ENCODE assay signal across 13 cellular contexts in the genomic region with DNA sequence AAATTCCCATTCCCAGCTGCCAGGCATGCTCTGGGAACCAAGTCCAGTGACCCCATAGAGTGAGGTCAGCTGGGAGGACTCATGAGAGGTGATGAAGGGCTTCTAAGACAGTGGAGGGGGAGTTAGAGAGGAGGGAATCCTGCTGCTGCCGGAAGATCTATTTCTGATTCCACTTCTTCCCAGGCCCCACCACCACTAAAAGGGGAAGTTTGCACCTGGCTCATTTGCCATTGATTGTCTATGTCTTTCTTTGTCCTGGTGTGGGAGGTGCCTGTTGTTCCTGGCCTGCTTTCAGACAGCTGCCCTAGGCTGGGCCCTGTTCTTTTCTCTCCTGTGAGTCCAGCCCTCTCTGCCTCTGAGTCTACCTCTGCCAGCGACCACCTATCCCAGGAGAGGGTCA. TPM values are rescaled to one million over a fixed set of nuclear protein-coding genes. Genes with fewer than 3 reads are reported as not detected.
DNase-seq lines count a peak whose midpoint lies in the region; ATAC-seq and TF ChIP-seq lines count a peak whose summit lies in the region.
"Had no signal": no experiment of that assay in that cellular context is flagged by ENCODE, and none has a peak within 500 bp of the region (broad histone marks: within the 10 kb centered on the region; RNA-seq: fewer than 3 reads in every experiment).

No MANE protein-coding gene starts in this region.

- TF ChIP-seq CTCF in suprapubic skin (IDR thresholded peaks at IDR 0.05), result no peak

- DNase-seq in NCI-H2171 treated with DMSO at 0.1 percent for 48 hours (lab: John Stamatoyannopoulos, UW), result peak; percentile 68
- no peak for DNase-seq in NCI-H2171 (lab: John Stamatoyannopoulos, UW)
- peak; percentile 36 for DNase-seq in NCI-H510A treated with DMSO at 0.1 percent for 48 hours (lab: John Stamatoyannopoulos, UW)
- no peak for DNase-seq in epithelial cell of prostate (ENCODE audit: low read depth, low spot score)
- no peak for DNase-seq in suprapubic skin (ENCODE audit: low spot score in 2 of 2)
- DNase-seq in NCI-H1048 (lab: John Stamatoyannopoulos, UW), result no peak
- DNase-seq in GM19240 (ENCODE audit: insufficient read length, low spot score), result no peak
- DNase-seq: activated CD4-positive, alpha-beta T cell treated with anti-CD3 and anti-CD28 coated beads for 4 hours; activated gamma-delta T cell treated with Interleukin-2 at 50 U/mL for 16 hours; stimulated activated CD4-positive, alpha-beta T cell treated with anti-CD3 and anti-CD28 coated beads, Interleukin-4, amount 100 ng/mL, for 4 hours had no signal

- 65% methylated on average over 2 of the region's 2 CpGs for WGBS in suprapubic skin

- no peaks in the 10 kb centered on the region for H3K36me3 ChIP-seq in suprapubic skin

- H3K4me1 ChIP-seq in suprapubic skin, result peaks cover 43% of the 10 kb centered on the region

- TF ChIP-seq POLR2A in suprapubic skin (IDR thresholded peaks at IDR 0.05), result no peak

- no peaks in the 10 kb centered on the region for H3K9me3 ChIP-seq in suprapubic skin

- peaks cover 6% of the 10 kb centered on the region for H3K27me3 ChIP-seq in suprapubic skin

- no peak overlapping the region for H3K4me3 ChIP-seq in suprapubic skin

- ATAC-seq in HG02870 (IDR thresholded peaks at IDR 0.05; ENCODE audit: unreplicated experiment), result no peak

- H3K27ac ChIP-seq in epithelial cell of prostate (peak overlapping the region; percentile 99), suprapubic skin (peak overlapping the region; percentile 88)

- no peak for TF ChIP-seq EP300 in suprapubic skin (IDR thresholded peaks at IDR 0.05)

RNA-seq across cellular contexts. Expression of a gene that starts 3.0 kb away (rescaled TPM):
- total RNA-seq in suprapubic skin, result 1,000 to 10,000 TPM in 1 of 4 donors, 100 to 1,000 TPM in 2, 10 to 100 TPM in 1; 57.7 to 1,258 (median 594) TPM
- total RNA-seq: NCI-H460, posterior vena cava had no signal

RNA-seq across cellular contexts. Expression of a gene that starts 22.4 kb away (rescaled TPM):
- total RNA-seq in suprapubic skin, result 10 to 100 TPM in 2 of 4 donors, 1 to 10 TPM in 1, not detected in 1; 7.8 to 23.7 (median 14.8) TPM
- total RNA-seq: NCI-H460, posterior vena cava had no signal

RNA-seq across cellular contexts. Expression of a gene that starts 24.1 kb away (rescaled TPM):
- total RNA-seq in suprapubic skin, result 1,000 to 10,000 TPM; 3,026 to 9,625 (median 8,067) TPM
- total RNA-seq: NCI-H460, posterior vena cava had no signal

RNA-seq across cellular contexts. Expression of a gene that starts 44.1 kb away (rescaled TPM):
- total RNA-seq in suprapubic skin, result 100 to 1,000 TPM in 3 of 4 donors, 10 to 100 TPM in 1; 44.8 to 765 (median 249) TPM
- total RNA-seq: NCI-H460, posterior vena cava had no signal

RNA-seq across cellular contexts. Expression of a gene that starts 56.9 kb away (rescaled TPM):
- total RNA-seq in suprapubic skin, result 100 to 1,000 TPM in 1 of 4 donors, 10 to 100 TPM in 2, 1 to 10 TPM in 1; 5.5 to 231 (median 70.8) TPM
- total RNA-seq: NCI-H460, posterior vena cava had no signal

Comparison
In these comparisons a context has a peak if more than half of its experiments do, and no peak if none do; other contexts are left out.
1. DNase-seq: peak in NCI-H2171 treated with DMSO at 0.1 percent for 48 hours (single experiment) and NCI-H510A treated with DMSO at 0.1 percent for 48 hours (single experiment); none in NCI-H2171 (single experiment), epithelial cell of prostate (single experiment), suprapubic skin (0 of 2), NCI-H1048 (single experiment) and GM19240 (single experiment).